ENCODE assay signal across 16 cellular contexts in the genomic region with DNA sequence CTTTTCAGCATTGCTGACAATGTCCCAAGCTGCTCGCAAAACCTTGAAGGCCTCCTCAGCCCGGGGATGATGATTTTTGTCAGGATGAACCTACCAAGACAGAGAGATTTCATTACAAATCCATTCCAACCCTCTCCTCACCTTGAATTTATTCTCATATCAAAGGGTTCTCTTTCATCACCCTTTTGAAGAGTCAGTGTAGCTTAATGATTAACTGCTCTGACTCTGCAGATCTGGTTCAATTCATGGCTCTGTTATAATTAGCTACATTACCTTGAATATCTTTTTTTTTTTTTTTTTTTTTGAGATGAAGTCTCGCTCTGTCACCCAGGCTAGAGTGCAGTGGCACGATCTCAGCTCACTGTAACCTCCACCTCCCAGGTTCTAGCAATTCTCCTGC. TPM values are rescaled to one million over a fixed set of nuclear protein-coding genes. Genes with fewer than 3 reads are reported as not detected.
DNase-seq lines count a peak whose midpoint lies in the region; ATAC-seq and TF ChIP-seq lines count a peak whose summit lies in the region.
"Had no signal": no experiment of that assay in that cellular context is flagged by ENCODE, and none has a peak within 500 bp of the region (broad histone marks: within the 10 kb centered on the region; RNA-seq: fewer than 3 reads in every experiment).

No MANE protein-coding gene starts in this region.

- no peak overlapping the region for H3K4me3 ChIP-seq in foreskin fibroblast (ENCODE audit: low read depth in 1 of 2, low read length in 2 of 2)
- H3K4me3 ChIP-seq: lower lobe of right lung had no signal

- H3K27me3 Mint-ChIP-seq in activated CD8-positive, alpha-beta memory T cell treated with anti-CD3 and anti-CD28 coated beads, Interleukin-2, amount 10 ng/mL, durations not matched to agents 7 days and 5 days, result no peaks in the 10 kb centered on the region
- H3K27me3 Mint-ChIP-seq in endothelial cell (ENCODE audit: unreplicated experiment) (no peaks in the 10 kb centered on the region), progenitor cell of endocrine pancreas (no peaks in the 10 kb centered on the region), H9 (ENCODE audit: low read depth) (no peaks in the 10 kb centered on the region)
- H3K27me3 Mint-ChIP-seq: dendritic cell treated with granulocyte-macrophage colony-stimulating factor and Interleukin-4, amounts not matched to agents 40 ng/mL and 50 ng/mL, for 4 days had no signal

- H2BK12ac ChIP-seq in H9 (ENCODE audit: insufficient read length, low read depth, low read length), result no peak overlapping the region

- no peak overlapping the region for H4K5ac ChIP-seq in H9 (ENCODE audit: insufficient read length, low read depth, low read length)

- H3K9ac ChIP-seq in H9 (ENCODE audit: extremely low read depth, insufficient read length, low read length), result no peak overlapping the region

- no peaks in the 10 kb centered on the region for H3K9me3 Mint-ChIP-seq in activated CD8-positive, alpha-beta memory T cell treated with anti-CD3 and anti-CD28 coated beads, Interleukin-2, amount 10 ng/mL, durations not matched to agents 7 days and 5 days (ENCODE audit: low read depth)
- H3K9me3 Mint-ChIP-seq in endothelial cell (ENCODE audit: unreplicated experiment) (no peaks in the 10 kb centered on the region), progenitor cell of endocrine pancreas (ENCODE audit: low read depth) (no peaks in the 10 kb centered on the region), H9 (no peaks in the 10 kb centered on the region)
- H3K9me3 Mint-ChIP-seq: dendritic cell treated with granulocyte-macrophage colony-stimulating factor and Interleukin-4, amounts not matched to agents 40 ng/mL and 50 ng/mL, for 4 days had no signal

- H3K27ac Mint-ChIP-seq in activated CD8-positive, alpha-beta memory T cell treated with anti-CD3 and anti-CD28 coated beads, Interleukin-2, amount 10 ng/mL, durations not matched to agents 7 days and 5 days, result peak overlapping the region; percentile 50
- H3K27ac Mint-ChIP-seq in endothelial cell (ENCODE audit: unreplicated experiment) (no peak overlapping the region), progenitor cell of endocrine pancreas (peak overlapping the region; percentile 81), H9 (peak overlapping the region in 1 of 3 experiments; percentile 29; a peak in 2 of 7 replicates)

- H3K23me2 ChIP-seq in H9 (ENCODE audit: insufficient read length, low read depth, low read length, poor library complexity, severe bottlenecking), result peaks cover 6% of the 10 kb centered on the region

- no peak overlapping the region for H3K56ac ChIP-seq in H9 (ENCODE audit: insufficient read length, low read depth, low read length)

- no peak overlapping the region for H3K14ac ChIP-seq in H9 (ENCODE audit: insufficient read depth, low read length)

- no peak overlapping the region for H2BK15ac ChIP-seq in H9 (ENCODE audit: low read depth, low read length)

- no peak for TF ChIP-seq CTCF in endothelial cell (IDR thresholded peaks at IDR 0.05; ENCODE audit: unreplicated experiment)
- TF ChIP-seq CTCF in progenitor cell of endocrine pancreas (IDR thresholded peaks at IDR 0.05; ENCODE audit: unreplicated experiment), result no peak
- TF ChIP-seq CTCF in foreskin fibroblast (IDR thresholded peaks at IDR 0.05; ENCODE audit: low read depth, low read length), result no peak
- no peak for TF ChIP-seq CTCF in H9 (conservative IDR thresholded peaks at IDR 0.05)

- no peak overlapping the region for H2AFZ ChIP-seq in H9 (ENCODE audit: low read length)

- H3K36me3 Mint-ChIP-seq in activated CD8-positive, alpha-beta memory T cell treated with anti-CD3 and anti-CD28 coated beads, Interleukin-2, amount 10 ng/mL, durations not matched to agents 7 days and 5 days, result peaks cover 45% of the 10 kb centered on the region
- H3K36me3 Mint-ChIP-seq in endothelial cell (ENCODE audit: low read depth, unreplicated experiment), result peaks cover 21% of the 10 kb centered on the region
- H3K36me3 Mint-ChIP-seq in progenitor cell of endocrine pancreas (ENCODE audit: insufficient read depth), result peaks cover 18% of the 10 kb centered on the region
- H3K36me3 Mint-ChIP-seq in H9 (ENCODE audit: insufficient read depth in 1 of 3, low read depth in 3 of 3), result peaks cover 31 to 65% (median 60%) of the 10 kb centered on the region in 3 experiments; a peak in 6 of 7 replicates

- peaks cover 2% of the 10 kb centered on the region for H3K79me1 ChIP-seq in H9 (ENCODE audit: insufficient read depth, low read depth, low read length, poor library complexity, severe bottlenecking)

- no peaks in the 10 kb centered on the region for H3K4me1 ChIP-seq in H9 (ENCODE audit: insufficient read depth, low read length)

- no peaks in the 10 kb centered on the region for H3K9me3 ChIP-seq in H9 (ENCODE audit: control insufficient read depth, low read depth, low read length)
- H3K9me3 ChIP-seq: lower lobe of right lung had no signal

- no peak overlapping the region for H3K4me2 ChIP-seq in H9 (ENCODE audit: insufficient read depth, insufficient read length, low read length)

- peaks cover 2% of the 10 kb centered on the region; the same call in 1 of the 2 replicates for H3K79me2 ChIP-seq in H9 (ENCODE audit: insufficient read depth, low read length)

- H4K91ac ChIP-seq in H9 (ENCODE audit: insufficient read length, low read depth, low read length), result no peak overlapping the region

- peaks cover 57% of the 10 kb centered on the region for H3K4me1 Mint-ChIP-seq in activated CD8-positive, alpha-beta memory T cell treated with anti-CD3 and anti-CD28 coated beads, Interleukin-2, amount 10 ng/mL, durations not matched to agents 7 days and 5 days
- H3K4me1 Mint-ChIP-seq in endothelial cell (ENCODE audit: unreplicated experiment) (peaks cover 22% of the 10 kb centered on the region), progenitor cell of endocrine pancreas (ENCODE audit: low read depth) (peaks cover 47% of the 10 kb centered on the region), H9 (peaks cover 37 to 38% of the 10 kb centered on the region in 2 experiments)

- no peak overlapping the region for H2AK5ac ChIP-seq in H9 (ENCODE audit: insufficient read length, low read length)

- H3K4me3 Mint-ChIP-seq in activated CD8-positive, alpha-beta memory T cell treated with anti-CD3 and anti-CD28 coated beads, Interleukin-2, amount 10 ng/mL, durations not matched to agents 7 days and 5 days, result no peak overlapping the region
- H3K4me3 Mint-ChIP-seq in endothelial cell (ENCODE audit: unreplicated experiment) (peak overlapping the region; percentile 82), progenitor cell of endocrine pancreas (ENCODE audit: low read depth) (no peak overlapping the region), H9 (no peak overlapping the region; a peak in 1 of 5 replicates)
- H3K4me3 Mint-ChIP-seq: dendritic cell treated with granulocyte-macrophage colony-stimulating factor and Interleukin-4, amounts not matched to agents 40 ng/mL and 50 ng/mL, for 4 days had no signal

- H3K4ac ChIP-seq in H9 (ENCODE audit: low read depth, low read length), result no peak overlapping the region

- no peak overlapping the region for H3K18ac ChIP-seq in H9 (ENCODE audit: insufficient read length, low read depth, low read length)

- no peak overlapping the region for H3K27ac ChIP-seq in H9 (ENCODE audit: insufficient read length, low read depth, low read length)
- H3K27ac ChIP-seq: HL-60, lower lobe of right lung had no signal

- ATAC-seq in activated CD8-positive, alpha-beta memory T cell treated with anti-CD3 and anti-CD28 coated beads, Interleukin-2, amount 10 ng/mL, durations not matched to agents 7 days and 5 days, result no peak
- ATAC-seq: lower lobe of right lung had no signal

- no peak overlapping the region for H4K8ac ChIP-seq in H9 (replicated peaks; ENCODE audit: insufficient read length, low read depth, low read length)

- no CpG with 5 or more reads among the region's 4 CpGs for WGBS in H9 (ENCODE audit: extremely low coverage, insufficient read length, low lambda C conversion rate)

- no peak overlapping the region for H2BK20ac ChIP-seq in H9 (ENCODE audit: low read depth, low read length, poor library complexity, severe bottlenecking)

- no peak overlapping the region for H2BK120ac ChIP-seq in H9 (ENCODE audit: low read depth, low read length, poor library complexity, severe bottlenecking)

- no peaks in the 10 kb centered on the region for H3K27me3 ChIP-seq in H9 (ENCODE audit: insufficient read depth, low read length)

- no peak for DNase-seq in activated CD8-positive, alpha-beta memory T cell treated with anti-CD3 and anti-CD28 coated beads, Interleukin-2, amount 10 ng/mL, durations not matched to agents 7 days and 5 days
- no peak for DNase-seq in activated CD8-positive, alpha-beta memory T cell treated with anti-CD3 and anti-CD28 coated beads, Interleukin-2, amount 50 U/mL, for 4 hours
- DNase-seq in SW480 (ENCODE audit: low spot score), result peak; percentile 36
- no peak for DNase-seq in endothelial cell (ENCODE audit: low spot score)
- DNase-seq in progenitor cell of endocrine pancreas (ENCODE audit: low spot score, unreplicated experiment), result no peak
- DNase-seq in foreskin fibroblast, result no peak
- no peak for DNase-seq in H9
- DNase-seq in RKO (ENCODE audit: low spot score), result no peak
- DNase-seq: anterior cingulate cortex, lower lobe of right lung, NCI-H1694 treated with DMSO at 0.1 percent for 48 hours, NCI-H510A treated with DMSO at 0.1 percent for 48 hours, substantia nigra, T-helper 9 cell had no signal

- CTCF ChIA-PET in activated CD8-positive, alpha-beta memory T cell treated with anti-CD3 and anti-CD28 coated beads, Interleukin-2, amount 10 ng/mL, durations not matched to agents 7 days and 5 days (lab: Charles Lee), result interaction anchor here (0.6 to 2.1 kb wide), 5 partner anchors 85 to 144 kb away, joined by 3 to 8 read pairs (median 4); no protein-coding TSS in a partner anchor

- no peaks in the 10 kb centered on the region for H4K20me1 ChIP-seq in H9 (ENCODE audit: control insufficient read depth, insufficient read depth, insufficient read length)

- H3T11ph ChIP-seq in H9 (ENCODE audit: low read length), result no peak overlapping the region

- no peak overlapping the region for H2BK5ac ChIP-seq in H9 (ENCODE audit: insufficient read length, low read length)

- no peak overlapping the region for H3K23ac ChIP-seq in H9 (ENCODE audit: insufficient read length, low read depth, low read length)

RNA-seq across cellular contexts. Expression of gene ORMDL2, which starts 5.6 kb away (rescaled TPM):
- total RNA-seq in activated CD8-positive, alpha-beta memory T cell treated with anti-CD3 and anti-CD28 coated beads, Interleukin-2, amount 10 ng/mL, durations not matched to agents 7 days and 5 days, result 10 to 100 TPM; 45.8 to 57.2 TPM
- total RNA-seq in endothelial cell (ENCODE audit: unreplicated experiment), result 33.9 TPM
- 36.5 and 40.5 TPM in 2 replicates for total RNA-seq in progenitor cell of endocrine pancreas
- total RNA-seq in H9 (2021), result 51.3 and 53.1 TPM in 2 replicates

RNA-seq across cellular contexts. Expression of gene SARNP, which starts 5.9 kb away (rescaled TPM):
- total RNA-seq in activated CD8-positive, alpha-beta memory T cell treated with anti-CD3 and anti-CD28 coated beads, Interleukin-2, amount 10 ng/mL, durations not matched to agents 7 days and 5 days, result 10 to 100 TPM; 96.8 to 98.6 TPM
- total RNA-seq in endothelial cell (ENCODE audit: unreplicated experiment), result 76.6 TPM
- total RNA-seq in progenitor cell of endocrine pancreas, result 85.7 and 91.0 TPM in 2 replicates
- total RNA-seq in H9 (2021), result 122 and 127 TPM in 2 replicates

RNA-seq across cellular contexts. Expression of gene DNAJC14, which starts 6.0 kb away (rescaled TPM):
- 10 to 100 TPM; 33.5 to 38.4 TPM for total RNA-seq in activated CD8-positive, alpha-beta memory T cell treated with anti-CD3 and anti-CD28 coated beads, Interleukin-2, amount 10 ng/mL, durations not matched to agents 7 days and 5 days
- total RNA-seq in endothelial cell (ENCODE audit: unreplicated experiment), result 32.5 TPM
- 37.6 and 38.6 TPM in 2 replicates for total RNA-seq in progenitor cell of endocrine pancreas
- 33.7 and 37.1 TPM in 2 replicates for total RNA-seq in H9 (2021)

RNA-seq across cellular contexts. Expression of gene MMP19, which starts 19.3 kb away (rescaled TPM):
- not detected for total RNA-seq in activated CD8-positive, alpha-beta memory T cell treated with anti-CD3 and anti-CD28 coated beads, Interleukin-2, amount 10 ng/mL, durations not matched to agents 7 days and 5 days
- total RNA-seq in endothelial cell (ENCODE audit: unreplicated experiment) (0.15 TPM), progenitor cell of endocrine pancreas (0.62 and 0.89 TPM in 2 replicates), H9 (2021) (1.7 and 2.4 TPM in 2 replicates)
